ENCODE assay signal across 14 cellular contexts in genomic region chr5:137516251-137516797, GRCh38. TPM values are rescaled to one million over a fixed set of nuclear protein-coding genes. Genes with fewer than 3 reads are reported as not detected.
"Had no signal": no experiment of that assay in that cellular context is flagged by ENCODE, and none has a peak within 500 bp of the region (broad histone marks: within the 10 kb centered on the region; RNA-seq: fewer than 3 reads in every experiment).

No MANE protein-coding gene starts in this region.

- DNase-seq: activated CD4-positive, alpha-beta T cell treated with anti-CD3 and anti-CD28 coated beads for 36 hours; activated CD8-positive, alpha-beta memory T cell treated with anti-CD3 and anti-CD28 coated beads, Interleukin-2, amount 50 U/mL, for 48 hours; activated CD8-positive, alpha-beta T cell treated with anti-CD3 and anti-CD28 coated beads, Interleukin-2, amount 10 ng/mL, durations not matched to agents 7 days and 5 days; activated naive CD4-positive, alpha-beta T cell treated with anti-CD3 and anti-CD28 coated beads for 36 hours; head of caudate nucleus; left ventricle myocardium inferior; nephron progenitor cell; psoas muscle; right lobe of liver; upper lobe of left lung had no signal

- H3K4me1 Mint-ChIP-seq: activated CD4-positive, alpha-beta T cell treated with anti-CD3 and anti-CD28 coated beads for 36 hours; memory B cell; nephron progenitor cell had no signal

- H3K9me3 Mint-ChIP-seq: stimulated activated naive CD8-positive, alpha-beta T cell treated with anti-CD3 and anti-CD28 coated beads, Interleukin-15, Interleukin-2, amounts not matched to agents 100 ng/mL and 50 ng/mL, for 24 hours had no signal

- H3K27ac ChIP-seq: cardiac muscle cell, foreskin keratinocyte, left ventricle myocardium inferior, psoas muscle, right lobe of liver, upper lobe of left lung had no signal

- ATAC-seq: activated CD4-positive, alpha-beta T cell treated with anti-CD3 and anti-CD28 coated beads for 36 hours; activated CD8-positive, alpha-beta T cell treated with anti-CD3 and anti-CD28 coated beads, Interleukin-2, amount 10 ng/mL, durations not matched to agents 7 days and 5 days; foreskin keratinocyte; psoas muscle; right lobe of liver had no signal

- H3K27me3 ChIP-seq: cardiac muscle cell, right lobe of liver, upper lobe of left lung had no signal

- H3K27ac Mint-ChIP-seq: activated CD4-positive, alpha-beta T cell treated with anti-CD3 and anti-CD28 coated beads for 36 hours; activated CD8-positive, alpha-beta T cell treated with anti-CD3 and anti-CD28 coated beads, Interleukin-2, amount 10 ng/mL, durations not matched to agents 7 days and 5 days; activated naive CD4-positive, alpha-beta T cell treated with anti-CD3 and anti-CD28 coated beads for 36 hours; memory B cell; stimulated activated naive CD8-positive, alpha-beta T cell treated with anti-CD3 and anti-CD28 coated beads, Interleukin-15, Interleukin-2, amounts not matched to agents 100 ng/mL and 50 ng/mL, for 24 hours had no signal

- H3K4me3 Mint-ChIP-seq: activated CD4-positive, alpha-beta T cell treated with anti-CD3 and anti-CD28 coated beads for 36 hours; activated CD8-positive, alpha-beta T cell treated with anti-CD3 and anti-CD28 coated beads, Interleukin-2, amount 10 ng/mL, durations not matched to agents 7 days and 5 days; activated naive CD4-positive, alpha-beta T cell treated with anti-CD3 and anti-CD28 coated beads for 36 hours; memory B cell; nephron progenitor cell; stimulated activated naive CD8-positive, alpha-beta T cell treated with anti-CD3 and anti-CD28 coated beads, Interleukin-15, Interleukin-2, amounts not matched to agents 100 ng/mL and 50 ng/mL, for 24 hours had no signal

- H3K36me3 ChIP-seq: cardiac muscle cell, left ventricle myocardium inferior, right lobe of liver, upper lobe of left lung had no signal

- H3K4me3 ChIP-seq: cardiac muscle cell, left ventricle myocardium inferior, psoas muscle, right lobe of liver, upper lobe of left lung had no signal

- H3K9me3 ChIP-seq: left ventricle myocardium inferior, psoas muscle, right lobe of liver, upper lobe of left lung had no signal

- H3K4me1 ChIP-seq: foreskin keratinocyte, left ventricle myocardium inferior, psoas muscle, right lobe of liver, upper lobe of left lung had no signal

RNA-seq across cellular contexts. Expression of gene SPOCK1, which starts 17.2 kb away (rescaled TPM):
- total RNA-seq: activated CD4-positive, alpha-beta T cell treated with anti-CD3 and anti-CD28 coated beads for 36 hours; activated CD8-positive, alpha-beta T cell treated with anti-CD3 and anti-CD28 coated beads, Interleukin-2, amount 10 ng/mL, durations not matched to agents 7 days and 5 days had no signal
